Comparison of ENCODE assay signal across 16 cellular contexts in the genomic region with DNA sequence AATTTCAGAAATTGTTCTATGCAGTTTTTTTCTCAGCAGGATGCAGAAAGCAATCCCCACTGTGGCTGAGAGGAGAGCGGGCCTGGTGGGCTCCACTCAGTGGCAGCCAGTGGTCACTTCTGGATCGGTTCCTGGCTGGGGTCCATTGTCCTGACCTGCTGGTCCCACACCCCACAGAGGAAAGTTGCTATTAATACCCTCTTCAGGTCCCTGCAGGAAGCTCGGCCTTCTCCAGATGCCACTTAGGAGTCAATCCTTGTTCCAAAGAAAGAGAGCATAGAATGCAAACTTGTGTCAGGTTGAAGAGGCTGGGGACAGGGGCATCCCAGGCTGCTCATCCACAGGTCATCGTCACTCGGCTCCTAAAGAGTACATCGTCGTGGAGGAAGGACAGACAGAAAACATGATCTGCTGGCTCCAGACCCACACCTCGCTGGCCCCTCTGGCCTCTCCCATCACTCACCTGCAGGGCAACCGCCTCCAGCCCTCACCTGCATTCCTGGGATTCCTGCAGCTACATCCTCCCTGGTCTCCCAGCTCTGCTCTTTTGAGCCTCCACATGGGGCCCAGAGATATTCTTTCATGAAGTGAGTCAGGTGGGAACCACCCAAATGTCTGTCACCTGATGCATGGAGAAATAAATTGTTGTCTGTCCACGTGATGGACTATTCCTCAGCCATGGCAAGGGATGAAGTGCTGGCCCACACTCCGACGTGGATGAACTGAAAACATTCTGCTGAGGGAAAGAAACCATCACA.
A peak's percentile ranks its signal among the peaks of the same experiment; 100 is the strongest.
DNase-seq lines count a peak whose midpoint lies in the region; ATAC-seq and TF ChIP-seq lines count a peak whose summit lies in the region.
"Had no signal": no experiment of that assay in that cellular context is flagged by ENCODE, and none has a peak within 500 bp of the region (broad histone marks: within the 10 kb centered on the region; RNA-seq: fewer than 3 reads in every experiment).

No MANE protein-coding gene starts in this region.

- peak; percentile 81 to 83 for DNase-seq in PC-9
- peak; percentile 43 for DNase-seq in sigmoid colon
- no peak for DNase-seq in medulla oblongata (ENCODE audit: extremely low spot score)
- no peak for DNase-seq in left lobe of liver (ENCODE audit: low spot score)
- no peak for DNase-seq in NCI-H146 (lab: John Stamatoyannopoulos, UW)
- DNase-seq: activated CD4-positive, CD25-positive, alpha-beta regulatory T cell treated with anti-CD3 and anti-CD28 coated beads, Interleukin-2, amount 50 U/mL, for 72 hours; activated naive CD8-positive, alpha-beta T cell treated with anti-CD3 and anti-CD28 coated beads, Interleukin-2, amount 10 ng/mL, durations not matched to agents 7 days and 5 days; MG63; NCI-H187; NCI-H524; SHP77; stimulated activated CD4-positive, alpha-beta T cell treated with anti-CD3 and anti-CD28 coated beads, Interleukin-4, amount 100 ng/mL, for 1 hour; T1000 had no signal

- POLR2A ChIA-PET in PC-9 (lab: Charles Lee; ENCODE audit: unreplicated experiment) = interaction anchor here (0.5 to 0.6 kb wide), 2 partner anchors 18 to 64 kb away, joined by 3 read pairs; no protein-coding TSS in a partner anchor

- TF ChIP-seq POLR2A in sigmoid colon (IDR thresholded peaks at IDR 0.05) = no peak

- no peak for TF ChIP-seq EP300 in sigmoid colon (IDR thresholded peaks at IDR 0.05)

- TSS peak; percentile 82 for BruUV-seq in PC-9 (replicated peaks; lab: Mats Ljungman, UMichigan)

- no peak for TF ChIP-seq CTCF in PC-9 (conservative IDR thresholded peaks at IDR 0.05)
- TF ChIP-seq CTCF in sigmoid colon (IDR thresholded peaks at IDR 0.05) = no peak

- no peak overlapping the region for H3K9ac ChIP-seq in HUES48 (ENCODE audit: low read depth, low read length)
- no peak overlapping the region for H3K9ac ChIP-seq in iPS-20b (ENCODE audit: low read depth, low read length)

- H3K27ac ChIP-seq in HUES48 (ENCODE audit: low read depth, low read length) (peak overlapping the region; percentile 48), PC-9 (0 out of 2 replicates have a peak overlapping the region, but pooled peaks have one; percentile 34), iPS-20b (ENCODE audit: low read length) (peak overlapping the region; percentile 7), sigmoid colon (no peak overlapping the region)
- H3K27ac ChIP-seq: brain microvascular endothelial cell had no signal

- WGBS in sigmoid colon, 2 donors = 93% methylated on average over 12 of the region's 12 CpGs

- intact Hi-C loops in PC-9 (cut with micrococcal nuclease; ENCODE audit: unreplicated experiment) (loop anchor here (2.0 kb wide), 1 partner anchor 64 kb away; no protein-coding TSS in a partner anchor), sigmoid colon (cut with DNase I) (no loop called here)

- no peaks in the 10 kb centered on the region for H3K9me2 ChIP-seq in PC-9 (ENCODE audit: insufficient read depth)

- ATAC-seq in left lobe of liver = no peak

- H3K4me2 ChIP-seq in PC-9 = peak overlapping the region; percentile 34; the same call in 1 of the 2 replicates

- H3K9me3 ChIP-seq in HUES48 (ENCODE audit: control insufficient read depth, insufficient read depth, low read length) = peaks cover under 1% of the 10 kb centered on the region; the same call in 1 of the 2 replicates
- no peaks in the 10 kb centered on the region for H3K9me3 ChIP-seq in PC-9 (ENCODE audit: insufficient read depth, low read depth)
- no peaks in the 10 kb centered on the region; the same call in 1 of the 2 replicates for H3K9me3 ChIP-seq in iPS-20b (ENCODE audit: insufficient read depth, low read depth, low read length)
- H3K9me3 ChIP-seq in sigmoid colon = peaks cover 0 to 4% (median 0%) of the 10 kb centered on the region in 4 donors

- H3K4me3 ChIP-seq in HUES48 (ENCODE audit: low read depth, low read length) (no peak overlapping the region), PC-9 (no peak overlapping the region), iPS-20b (ENCODE audit: low read length) (peak overlapping the region; percentile 36; the same call in 1 of the 2 replicates), sigmoid colon (no peak overlapping the region)
- H3K4me3 ChIP-seq: MG63 had no signal

- H3K79me2 ChIP-seq in PC-9 (ENCODE audit: low read depth) = no peaks in the 10 kb centered on the region

- peaks cover 7% of the 10 kb centered on the region; the same call in 1 of the 2 replicates for H3F3A ChIP-seq in PC-9 (ENCODE audit: insufficient read depth, low read depth)

- no peak overlapping the region for H2AFZ ChIP-seq in PC-9

- H3K36me3 ChIP-seq in HUES48 (ENCODE audit: control insufficient read depth, insufficient read depth, low read length) = no peaks in the 10 kb centered on the region
- H3K36me3 ChIP-seq in PC-9 (ENCODE audit: low read depth) = no peaks in the 10 kb centered on the region
- no peaks in the 10 kb centered on the region for H3K36me3 ChIP-seq in iPS-20b (ENCODE audit: insufficient read depth, low read depth, low read length)
- H3K36me3 ChIP-seq in sigmoid colon = no peaks in the 10 kb centered on the region
- H3K36me3 ChIP-seq: brain microvascular endothelial cell, MG63 had no signal

- no peaks in the 10 kb centered on the region for H4K20me1 ChIP-seq in PC-9 (ENCODE audit: insufficient read depth)

- CTCF ChIA-PET in PC-9 (lab: Charles Lee) = interaction anchor here (1.4 kb wide), 1 partner anchor 107 kb away, joined by 3 read pairs; no protein-coding TSS in a partner anchor

- H3K27me3 ChIP-seq in HUES48 (ENCODE audit: control insufficient read depth, insufficient read depth, low read length) (no peaks in the 10 kb centered on the region), PC-9 (ENCODE audit: insufficient read depth, low read depth) (no peaks in the 10 kb centered on the region), iPS-20b (ENCODE audit: insufficient read depth, low read length) (no peaks in the 10 kb centered on the region), sigmoid colon (no peaks in the 10 kb centered on the region)
- H3K27me3 ChIP-seq: brain microvascular endothelial cell, MG63 had no signal

- peaks cover 20% of the 10 kb centered on the region for H3K4me1 ChIP-seq in HUES48 (ENCODE audit: control insufficient read depth, insufficient read depth, low read length)
- peaks cover 13% of the 10 kb centered on the region for H3K4me1 ChIP-seq in PC-9 (replicated peaks; ENCODE audit: insufficient read depth)
- H3K4me1 ChIP-seq in iPS-20b (ENCODE audit: insufficient read depth, low read length) = peaks cover 19% of the 10 kb centered on the region
- no peaks in the 10 kb centered on the region for H3K4me1 ChIP-seq in sigmoid colon

Comparison
In these comparisons a context has a peak if more than half of its experiments do, and no peak if none do; other contexts are left out.
1. H3K27ac ChIP-seq: peak in HUES48 (single experiment), PC-9 (single experiment) and iPS-20b (single experiment); none in sigmoid colon (0 of 4).
2. DNase-seq: peak in PC-9 (2 of 2) and sigmoid colon (single experiment); none in medulla oblongata (single experiment), left lobe of liver (single experiment) and NCI-H146 (single experiment).